ENCODE assay signal across 22 cellular contexts in genomic region chr3:48214225-48214624, GRCh38. TPM values are rescaled to one million over a fixed set of nuclear protein-coding genes. Genes with fewer than 3 reads are reported as not detected.
DNase-seq lines count a peak whose midpoint lies in the region; ATAC-seq, FAIRE-seq and TF ChIP-seq lines count a peak whose summit lies in the region.
"Had no signal": no experiment of that assay in that cellular context is flagged by ENCODE, and none has a peak within 500 bp of the region (broad histone marks: within the 10 kb centered on the region; RNA-seq: fewer than 3 reads in every experiment).

No MANE protein-coding gene starts in this region.

- 93% methylated on average over 2 of the region's 3 CpGs for WGBS in HepG2 (ENCODE audit: low lambda C conversion rate)
- WGBS in right lobe of liver (ENCODE audit: insufficient coverage, low coverage, low lambda C conversion rate, missing lambda C conversion rate): 87% methylated on average over 3 of the region's 3 CpGs
- 87 to 93% methylated on average over 3 of the region's 3 CpGs for WGBS in thyroid gland, 2 donors

- TF ChIP-seq RAD21 in HepG2 (CRISPR knock-in tag; IDR thresholded peaks at IDR 0.05): no peak

- H3K27me3 ChIP-seq in HepG2 (ENCODE audit: control insufficient read depth in 1 of 2, insufficient read depth in 2 of 2, low read length in 2 of 2): no peaks in the 10 kb centered on the region; a peak in 2 of 5 replicates
- no peaks in the 10 kb centered on the region for H3K27me3 ChIP-seq in right lobe of liver
- H3K27me3 ChIP-seq in thyroid gland: no peaks in the 10 kb centered on the region
- H3K27me3 ChIP-seq: BLaER1 treated with 17β-estradiol and CSF1 and Interleukin-3, amounts not matched to agents 10 nM and 100 nM had no signal

- no peak overlapping the region for H2AFZ ChIP-seq in HepG2 (ENCODE audit: low read length)

- TF ChIP-seq POLR2A in HepG2 (IDR thresholded peaks at IDR 0.05; ENCODE audit: insufficient read depth in 1 of 2, low read depth in 2 of 2, low read length in 2 of 2): no peak
- no peak for TF ChIP-seq POLR2A in right lobe of liver (IDR thresholded peaks at IDR 0.05)
- TF ChIP-seq POLR2A in thyroid gland (IDR thresholded peaks at IDR 0.05): no peak

- no peak for ATAC-seq in HepG2
- no peak for ATAC-seq in right lobe of liver
- no peak for ATAC-seq in omental fat pad (ENCODE audit: low FRiP score)
- ATAC-seq: CD8-positive, alpha-beta T cell had no signal

- FAIRE-seq in HepG2 (lab: Jason Lieb, UNC): no peak
- FAIRE-seq: A549, D721Med, G401.6, GM12891, GM18507 had no signal

- in situ Hi-C loops in HepG2 (cut with HindIII; ENCODE audit: extremely low pct_ligation_motif_present, low pct_unique_long_range_greater_than_20kb): no loop called here

- intact Hi-C loops in HepG2 (cut with micrococcal nuclease; ENCODE audit: unreplicated experiment) (no loop called here), right lobe of liver (cut with DNase I) (no loop called here), thyroid gland (cut with DNase I) (no loop called here)

- H3K9me3 ChIP-seq in HepG2 (ENCODE audit: low read length) (no peaks in the 10 kb centered on the region), right lobe of liver (no peaks in the 10 kb centered on the region), thyroid gland (no peaks in the 10 kb centered on the region)
- H3K9me3 ChIP-seq: A549, Caco-2 had no signal

- POLR2A ChIA-PET in HepG2 (lab: Yijun Ruan, JAX): no interaction called here

- H3K27ac ChIP-seq in HepG2 (ENCODE audit: extremely low read length, insufficient read depth, low read length) (no peak overlapping the region), right lobe of liver (no peak overlapping the region), thyroid gland (peak overlapping the region; percentile 80 to 95 (median 87))
- H3K27ac ChIP-seq: 22Rv1; A549; BLaER1 treated with 17β-estradiol and CSF1 and Interleukin-3, amounts not matched to agents 10 nM and 100 nM; C4-2B had no signal

- H3K4me3 ChIP-seq in HepG2 (replicated peaks in 1 of 3; ENCODE audit: insufficient read depth in 1 of 3, low read depth in 2 of 3, low read length in 3 of 3) (no peak overlapping the region), right lobe of liver (no peak overlapping the region), thyroid gland (replicated peaks in 1 of 3) (no peak overlapping the region)
- H3K4me3 ChIP-seq: A549; BLaER1 treated with 17β-estradiol and CSF1 and Interleukin-3, amounts not matched to agents 10 nM and 100 nM had no signal

- H3K79me2 ChIP-seq in HepG2 (ENCODE audit: insufficient read depth, low read length): no peaks in the 10 kb centered on the region

- CTCF ChIA-PET in HepG2 (lab: Yijun Ruan, JAX; ENCODE audit: low intra/inter-chr PET ratio, low total read pairs): no interaction called here

- H3K36me3 ChIP-seq in HepG2 (replicated peaks in 1 of 2; ENCODE audit: control insufficient read depth in 1 of 2, insufficient read depth in 2 of 2, low read length in 2 of 2) (no peaks in the 10 kb centered on the region), right lobe of liver (no peaks in the 10 kb centered on the region), thyroid gland (no peaks in the 10 kb centered on the region)
- H3K36me3 ChIP-seq: BLaER1 treated with 17β-estradiol and CSF1 and Interleukin-3, amounts not matched to agents 10 nM and 100 nM had no signal

- no peak overlapping the region for H3K9ac ChIP-seq in HepG2 (ENCODE audit: insufficient read depth, low read depth, low read length)
- H3K9ac ChIP-seq: BLaER1 treated with 17β-estradiol and CSF1 and Interleukin-3, amounts not matched to agents 10 nM and 100 nM had no signal

- TF ChIP-seq EP300 in HepG2 (IDR thresholded peaks at IDR 0.05; ENCODE audit: low read depth in 2 of 2, low read length in 2 of 2) (no peak), HepG2 (CRISPR knock-in tag; IDR thresholded peaks at IDR 0.05; ENCODE audit: borderline replicate concordance) (no peak)

- TF ChIP-seq CTCF in HepG2 (CRISPR knock-in tag; IDR thresholded peaks at IDR 0.05) (no peak), right lobe of liver (IDR thresholded peaks at IDR 0.05) (no peak), thyroid gland (IDR thresholded peaks at IDR 0.05) (no peak), omental fat pad (IDR thresholded peaks at IDR 0.05) (no peak)

- no TSS peak for BruUV-seq in HepG2 (replicated peaks; lab: Mats Ljungman, UMichigan)

- no peak overlapping the region for H3K4me2 ChIP-seq in HepG2 (ENCODE audit: low read depth, low read length)
- H3K4me2 ChIP-seq: A549 had no signal

- no peak for DNase-seq in HepG2 (ENCODE audit: low spot score)
- no peak for DNase-seq in right lobe of liver
- DNase-seq in thyroid gland: no peak
- DNase-seq in omental fat pad (ENCODE audit: low spot score): no peak
- no peak for DNase-seq in Kasumi-1 (lab: John Stamatoyannopoulos, UW)
- DNase-seq: AML-193; Caco-2; Calu3; CD4-positive, alpha-beta T cell; CD8-positive, alpha-beta T cell; GF-D8 had no signal

- H4K20me1 ChIP-seq in HepG2 (ENCODE audit: insufficient read depth, low read length): no peaks in the 10 kb centered on the region
- H4K20me1 ChIP-seq: BLaER1 treated with 17β-estradiol and CSF1 and Interleukin-3, amounts not matched to agents 10 nM and 100 nM had no signal

- peaks cover 38% of the 10 kb centered on the region for H3K4me1 ChIP-seq in HepG2 (ENCODE audit: insufficient read depth, low read length)
- H3K4me1 ChIP-seq in right lobe of liver: no peaks in the 10 kb centered on the region
- H3K4me1 ChIP-seq in thyroid gland: peaks cover 28 to 34% of the 10 kb centered on the region in 2 donors
- H3K4me1 ChIP-seq: Caco-2 had no signal

RNA-seq across cellular contexts. Expression of gene CAMP, which starts 9.1 kb away (rescaled TPM):
- total RNA-seq in HepG2 (2016; rRNA removed; fragmentation: Illumina TruSeq; extraction: Trizol) (not detected in 2 replicates), right lobe of liver (under 1 TPM in 2 of 6 experiments, not detected in 4; 0.46 to 0.50 TPM), thyroid gland (1 to 10 TPM in 3 of 4 donors, not detected in 1; 4.8 to 6.5 (median 5.4) TPM), omental fat pad (1 to 10 TPM in 1 of 4 donors, not detected in 3; 8.7 TPM)
- not detected in 2 replicates for total RNA-seq in HepG2 (2016; cell fraction: cytosol; rRNA removed; fragmentation: Illumina TruSeq; extraction: Trizol; ENCODE audit: low read depth)
- not detected in 2 replicates for total RNA-seq in HepG2 (2016; cell fraction: insoluble cytoplasmic fraction; rRNA removed; fragmentation: Illumina TruSeq; extraction: Trizol)
- total RNA-seq in HepG2 (2016; cell fraction: membrane; rRNA removed; fragmentation: Illumina TruSeq; extraction: Trizol): not detected in 2 replicates
- total RNA-seq in HepG2 (2016; cell fraction: nucleus; rRNA removed; fragmentation: Illumina TruSeq; extraction: Trizol): not detected in 2 replicates
- polyA plus RNA-seq in HepG2 (2011; rRNA removed): not detected in 2 replicates
- polyA plus RNA-seq in HepG2 (2011; cell fraction: cytosol; rRNA removed): not detected in 2 replicates
- polyA plus RNA-seq in HepG2 (2011; cell fraction: nucleus; rRNA removed): not detected in 2 replicates
- not detected in 2 replicates for polyA plus RNA-seq in HepG2 (2012)
- polyA plus RNA-seq in HepG2 (2016; cell fraction: cytosol; fragmentation: Illumina TruSeq; extraction: Trizol; ENCODE audit: low read depth): not detected in 2 replicates
- polyA plus RNA-seq in HepG2 (2016; cell fraction: insoluble cytoplasmic fraction; fragmentation: Illumina TruSeq; extraction: Trizol; ENCODE audit: low read depth): not detected in 2 replicates
- polyA plus RNA-seq in HepG2 (2016; cell fraction: membrane; fragmentation: Illumina TruSeq; extraction: Trizol; ENCODE audit: low read depth): not detected in 2 replicates
- polyA plus RNA-seq in HepG2 (2016; cell fraction: nucleus; fragmentation: Illumina TruSeq; extraction: Trizol; ENCODE audit: insufficient read depth, low read depth): not detected in 2 replicates
- not detected in 2 replicates for polyA minus RNA-seq in HepG2 (2011; rRNA and poly(A)+ RNA removed; ENCODE audit: low replicate concordance)
- not detected in 2 replicates for polyA minus RNA-seq in HepG2 (2011; cell fraction: cytosol; rRNA and poly(A)+ RNA removed)
- not detected in 2 replicates for polyA minus RNA-seq in HepG2 (2011; cell fraction: nucleus; rRNA and poly(A)+ RNA removed)
- total RNA-seq: A172; B cell; Caco-2; Calu3; CD4-positive, alpha-beta T cell; CD8-positive, alpha-beta T cell had no signal
- polyA plus RNA-seq: A549, BJ had no signal

RNA-seq across cellular contexts. Expression of gene CDC25A, which starts 26.0 kb away (rescaled TPM):
- total RNA-seq in HepG2 (2016; rRNA removed; fragmentation: Illumina TruSeq; extraction: Trizol): 45.4 and 54.7 TPM in 2 replicates
- total RNA-seq in HepG2 (2016; cell fraction: cytosol; rRNA removed; fragmentation: Illumina TruSeq; extraction: Trizol; ENCODE audit: low read depth): 8.6 and 10.2 TPM in 2 replicates
- 44.2 and 51.4 TPM in 2 replicates for total RNA-seq in HepG2 (2016; cell fraction: insoluble cytoplasmic fraction; rRNA removed; fragmentation: Illumina TruSeq; extraction: Trizol)
- total RNA-seq in HepG2 (2016; cell fraction: membrane; rRNA removed; fragmentation: Illumina TruSeq; extraction: Trizol): 25.6 and 27.4 TPM in 2 replicates
- 26.0 and 31.5 TPM in 2 replicates for total RNA-seq in HepG2 (2016; cell fraction: nucleus; rRNA removed; fragmentation: Illumina TruSeq; extraction: Trizol)
- 6.1 and 7.9 TPM in 2 replicates for polyA plus RNA-seq in HepG2 (2011; rRNA removed)
- polyA plus RNA-seq in HepG2 (2011; cell fraction: cytosol; rRNA removed): 4.7 and 5.4 TPM in 2 replicates
- 3.8 and 5.4 TPM in 2 replicates for polyA plus RNA-seq in HepG2 (2011; cell fraction: nucleus; rRNA removed)
- 5.8 and 9.1 TPM in 2 replicates for polyA plus RNA-seq in HepG2 (2012)
- polyA plus RNA-seq in HepG2 (2016; cell fraction: cytosol; fragmentation: Illumina TruSeq; extraction: Trizol; ENCODE audit: low read depth): 3.9 and 4.0 TPM in 2 replicates
- 40.2 and 42.2 TPM in 2 replicates for polyA plus RNA-seq in HepG2 (2016; cell fraction: insoluble cytoplasmic fraction; fragmentation: Illumina TruSeq; extraction: Trizol; ENCODE audit: low read depth)
- polyA plus RNA-seq in HepG2 (2016; cell fraction: membrane; fragmentation: Illumina TruSeq; extraction: Trizol; ENCODE audit: low read depth): 11.4 and 13.7 TPM in 2 replicates
- polyA plus RNA-seq in HepG2 (2016; cell fraction: nucleus; fragmentation: Illumina TruSeq; extraction: Trizol; ENCODE audit: insufficient read depth, low read depth): 31.4 and 31.9 TPM in 2 replicates
- polyA minus RNA-seq in HepG2 (2011; rRNA and poly(A)+ RNA removed; ENCODE audit: low replicate concordance): 12.9 and 36.5 TPM in 2 replicates
- polyA minus RNA-seq in HepG2 (2011; cell fraction: cytosol; rRNA and poly(A)+ RNA removed): 7.1 and 11.8 TPM in 2 replicates
- 8.9 and 11.2 TPM in 2 replicates for polyA minus RNA-seq in HepG2 (2011; cell fraction: nucleus; rRNA and poly(A)+ RNA removed)
- total RNA-seq in right lobe of liver: 1 to 10 TPM in 2 of 6 experiments, under 1 TPM in 4; 0.27 to 8.8 (median 0.56) TPM
- 1 to 10 TPM in 3 of 4 donors, under 1 TPM in 1; 0.94 to 4.0 (median 3.7) TPM for total RNA-seq in thyroid gland
- 1 to 10 TPM in 2 of 4 donors, under 1 TPM in 2; 0.19 to 2.9 (median 1.5) TPM for total RNA-seq in omental fat pad

RNA-seq across cellular contexts. Expression of gene ZNF589, which starts 26.7 kb away (rescaled TPM):
- total RNA-seq in HepG2 (2016; rRNA removed; fragmentation: Illumina TruSeq; extraction: Trizol) (5.6 and 7.3 TPM in 2 replicates), right lobe of liver (1 to 10 TPM; 2.2 to 3.6 (median 2.5) TPM), thyroid gland (10 to 100 TPM; 28.5 to 48.7 (median 37.8) TPM), omental fat pad (10 to 100 TPM in 1 of 4 donors, 1 to 10 TPM in 3; 5.0 to 18.6 (median 7.7) TPM)
- total RNA-seq in HepG2 (2016; cell fraction: cytosol; rRNA removed; fragmentation: Illumina TruSeq; extraction: Trizol; ENCODE audit: low read depth): 0.44 and 0.81 TPM in 2 replicates
- 5.3 and 6.9 TPM in 2 replicates for total RNA-seq in HepG2 (2016; cell fraction: insoluble cytoplasmic fraction; rRNA removed; fragmentation: Illumina TruSeq; extraction: Trizol)
- total RNA-seq in HepG2 (2016; cell fraction: membrane; rRNA removed; fragmentation: Illumina TruSeq; extraction: Trizol): 1.4 and 1.7 TPM in 2 replicates
- total RNA-seq in HepG2 (2016; cell fraction: nucleus; rRNA removed; fragmentation: Illumina TruSeq; extraction: Trizol): 10.3 and 12.0 TPM in 2 replicates
- 5.8 and 7.2 TPM in 2 replicates for polyA plus RNA-seq in HepG2 (2011; rRNA removed)
- polyA plus RNA-seq in HepG2 (2011; cell fraction: cytosol; rRNA removed): 2.5 and 3.9 TPM in 2 replicates
- polyA plus RNA-seq in HepG2 (2011; cell fraction: nucleus; rRNA removed): 15.9 and 20.4 TPM in 2 replicates
- polyA plus RNA-seq in HepG2 (2012): 5.9 and 7.4 TPM in 2 replicates
- 0.26 and 0.29 TPM in 2 replicates for polyA plus RNA-seq in HepG2 (2016; cell fraction: cytosol; fragmentation: Illumina TruSeq; extraction: Trizol; ENCODE audit: low read depth)
- polyA plus RNA-seq in HepG2 (2016; cell fraction: insoluble cytoplasmic fraction; fragmentation: Illumina TruSeq; extraction: Trizol; ENCODE audit: low read depth): 5.2 and 5.5 TPM in 2 replicates
- polyA plus RNA-seq in HepG2 (2016; cell fraction: membrane; fragmentation: Illumina TruSeq; extraction: Trizol; ENCODE audit: low read depth): 0.94 and 1.2 TPM in 2 replicates
- polyA plus RNA-seq in HepG2 (2016; cell fraction: nucleus; fragmentation: Illumina TruSeq; extraction: Trizol; ENCODE audit: insufficient read depth, low read depth): 17.8 and 20.2 TPM in 2 replicates
- 5.6 and 10.6 TPM in 2 replicates for polyA minus RNA-seq in HepG2 (2011; rRNA and poly(A)+ RNA removed; ENCODE audit: low replicate concordance)
- polyA minus RNA-seq in HepG2 (2011; cell fraction: cytosol; rRNA and poly(A)+ RNA removed): 1.7 TPM in 2 replicates
- polyA minus RNA-seq in HepG2 (2011; cell fraction: nucleus; rRNA and poly(A)+ RNA removed): 8.9 and 13.2 TPM in 2 replicates

Comparison
In these comparisons a context has a peak if more than half of its experiments do, and no peak if none do; other contexts are left out.
1. H3K27ac ChIP-seq: peak in thyroid gland (3 of 3); none in HepG2 (single experiment) and right lobe of liver (0 of 3).